In genomic region chr10:114304017-114304565, GRCh38 we compare ENCODE assay signal across 7 cellular contexts.
DNase-seq lines count a peak whose midpoint lies in the region; ATAC-seq, FAIRE-seq and TF ChIP-seq lines count a peak whose summit lies in the region.

No MANE protein-coding gene starts in this region.

- H3K4me2 ChIP-seq in GM12878 (ENCODE audit: control insufficient read depth, insufficient read depth): peak overlapping the region; percentile 99

- in situ Hi-C loops in GM13976 (cut with MboI; ENCODE audit: low sequenced_read_pairs, unreplicated experiment) (loop anchor here (10.0 kb wide), 1 partner anchor 241 kb away; no protein-coding TSS in a partner anchor), GM12878 (cut with MboI) (loop anchor here (5.0 to 25.0 kb wide), 4 partner anchors 92 to 821 kb away; no protein-coding TSS in a partner anchor)

- FAIRE-seq in GM12878 (lab: Jason Lieb, UNC): peak; percentile 96

- 1% methylated on average over 14 of the region's 14 CpGs for WGBS in GM12878 (ENCODE audit: insufficient coverage, insufficient replicate concordance, low lambda C conversion rate, missing lambda C conversion rate)

- no peaks in the 10 kb centered on the region for H3K36me3 ChIP-seq in GM12878 (ENCODE audit: control insufficient read depth in 2 of 2, insufficient read depth in 2 of 2, low read length in 1 of 2)

- BruUV-seq in GM12878 (replicated peaks; lab: Mats Ljungman, UMichigan): no TSS peak

- intact Hi-C loops in GM12878 (cut with micrococcal nuclease; ENCODE audit: unreplicated experiment) (loop anchor here (1.0 to 5.0 kb wide), 7 partner anchors 133 to 825 kb away; no protein-coding TSS in a partner anchor), sciatic nerve (cut with DNase I) (loop anchor here (10.0 kb wide), 2 partner anchors 101 to 131 kb away; partner anchors contain the start of gene AFAP1L2)

- ATAC-seq in HG02840 (IDR thresholded peaks at IDR 0.05; ENCODE audit: low FRiP score, unreplicated experiment): peak; percentile 69
- ATAC-seq in GM12878: peak; percentile 92
- ATAC-seq in sciatic nerve: peak; percentile 85

- CTCF ChIA-PET in GM12878 (lab: Yijun Ruan, JAX): interaction anchor here (0.6 to 3.3 kb wide), 73 partner anchors 9 to 825 kb away, joined by 3 to 58 read pairs (median 4); partner anchors contain the start of gene FHIP2A

- POLR2A ChIA-PET in GM12878 (lab: Charles Lee): interaction anchor here (0.7 to 1.2 kb wide), 3 partner anchors 83 to 155 kb away, joined by 3 read pairs; no protein-coding TSS in a partner anchor

- H3K79me2 ChIP-seq in GM12878 (ENCODE audit: control insufficient read depth, insufficient read depth, low read length): no peaks in the 10 kb centered on the region

- TF ChIP-seq RAD21 in GM12878 (IDR thresholded peaks at IDR 0.05; ENCODE audit: insufficient read depth, low read depth, low read length): peak; percentile 90

- TF ChIP-seq CTCF in GM13976 (IDR thresholded peaks at IDR 0.05; ENCODE audit: borderline replicate concordance, control extremely low read depth, extremely low read depth, insufficient read depth, missing control alignments): peak; percentile 75
- TF ChIP-seq CTCF in GM12878 (IDR thresholded peaks at IDR 0.05 in 2 of 3, conservative IDR thresholded peaks at IDR 0.05 in 1 of 3; ENCODE audit: control insufficient read depth in 2 of 3, extremely low read depth in 1 of 3, insufficient read depth in 1 of 3, low read depth in 3 of 3, low read length in 3 of 3): peak; percentile 77 to 91 (median 87); a peak in 5 of 6 replicates

- SMC1A ChIA-PET in GM12878 (lab: Charles Lee; ENCODE audit: uncharacterized antibody, unreplicated experiment): interaction anchor here (0.6 to 2.7 kb wide), 45 partner anchors 12 to 1111 kb away, joined by 3 to 30 read pairs (median 4); no protein-coding TSS in a partner anchor

- H3K9ac ChIP-seq in GM12878 (ENCODE audit: control insufficient read depth, insufficient read depth, low read length): peak overlapping the region; percentile 7; the same call in 1 of the 2 replicates

- H3K4me3 ChIP-seq in GM12878: peak overlapping the region; percentile 78

- RAD21 ChIA-PET in GM12878 (lab: Charles Lee; ENCODE audit: unreplicated experiment): interaction anchor here (0.7 to 2.5 kb wide), 39 partner anchors 17 to 826 kb away, joined by 3 to 40 read pairs (median 5); no protein-coding TSS in a partner anchor

- TF ChIP-seq POLR2A in GM12878 (IDR thresholded peaks at IDR 0.05; ENCODE audit: low read depth, low read length): no peak

- H3K9me3 ChIP-seq in GM12878 (replicated peaks; ENCODE audit: control insufficient read depth, insufficient read depth, low read length): no peaks in the 10 kb centered on the region

- H4K20me1 ChIP-seq in GM12878 (ENCODE audit: control insufficient read depth, insufficient read depth): no peaks in the 10 kb centered on the region

- peak; percentile 85 for DNase-seq in GM13976 (ENCODE audit: low spot score)
- peak; percentile 87 for DNase-seq in NCI-H146 (lab: John Stamatoyannopoulos, UW)
- peak; percentile 17 for DNase-seq in T-helper 22 cell (ENCODE audit: low read depth)
- peak; percentile 67 for DNase-seq in GM12878 (ENCODE audit: low read depth, low spot score)
- DNase-seq in iPS DF 4.7 (ENCODE audit: extremely low read depth, low spot score): peak; percentile 68
- DNase-seq in sciatic nerve (ENCODE audit: low spot score): peak; percentile 92

- TF ChIP-seq EP300 in GM12878 (IDR thresholded peaks at IDR 0.05; ENCODE audit: borderline replicate concordance in 1 of 2, control insufficient read depth in 1 of 2, low read depth in 2 of 2, low read length in 2 of 2): no peak

- peak overlapping the region; percentile 90 for H2AFZ ChIP-seq in GM12878 (ENCODE audit: control insufficient read depth, low read depth, low read length)

- peaks cover 8% of the 10 kb centered on the region for H3K4me1 ChIP-seq in GM12878 (ENCODE audit: control insufficient read depth, insufficient read depth, low read length)

- H3K27me3 ChIP-seq in GM12878 (replicated peaks in 1 of 2; ENCODE audit: control insufficient read depth in 2 of 2, insufficient read depth in 2 of 2, low read length in 1 of 2): no peaks in the 10 kb centered on the region

- H3K27ac ChIP-seq in GM12878 (ENCODE audit: control insufficient read depth, insufficient read depth): no peak overlapping the region

TF ChIP-seq in GM12878, 131 proteins besides CTCF, POLR2A, EP300 and RAD21 (continues in another document):
- TF ChIP-seq REST (IDR thresholded peaks at IDR 0.05; ENCODE audit: low read depth, low read length) (no peak), IKZF1 (conservative IDR thresholded peaks at IDR 0.05) (peak; percentile 21; the same call in 1 of the 2 replicates), NBN (IDR thresholded peaks at IDR 0.05) (0 out of 2 replicates have a peak, but pooled peaks have one; percentile 27), E2F4 (IDR thresholded peaks at IDR 0.05; ENCODE audit: low read depth, low read length) (no peak), TAF1 (IDR thresholded peaks at IDR 0.05; ENCODE audit: borderline replicate concordance, low read depth, low read length) (0 out of 2 replicates have a peak, but pooled peaks have one; percentile 27), ZBTB4 (CRISPR knock-in tag; IDR thresholded peaks at IDR 0.05) (no peak), CHD2 (IDR thresholded peaks at IDR 0.05; ENCODE audit: borderline replicate concordance, low read depth, low read length) (no peak), KAT2A (conservative IDR thresholded peaks at IDR 0.05; ENCODE audit: control insufficient read depth, low read depth, low read length) (no peak), HDAC2 (IDR thresholded peaks at IDR 0.05) (no peak), MEF2B (IDR thresholded peaks at IDR 0.05; ENCODE audit: partially characterized antibody, poor library complexity, severe bottlenecking) (no peak), YY1 (IDR thresholded peaks at IDR 0.05; ENCODE audit: low read depth, low read length) (peak; percentile 60; the same call in 1 of the 2 replicates), SUZ12 (IDR thresholded peaks at IDR 0.05; ENCODE audit: unreplicated experiment) (no peak), ZNF274 (IDR thresholded peaks at IDR 0.05; ENCODE audit: insufficient read depth, insufficient read length) (no peak), CHD1 (IDR thresholded peaks at IDR 0.05; ENCODE audit: low read depth, low read length) (no peak), JUND (IDR thresholded peaks at IDR 0.05; ENCODE audit: low read depth, low read length) (no peak), IKZF2 (IDR thresholded peaks at IDR 0.05) (no peak)

Comparison
In these comparisons a context has a peak if more than half of its experiments do, and no peak if none do; other contexts are left out.
1. DNase-seq: peak in every context shown above with its lines; median percentile 92 in sciatic nerve; 87 in NCI-H146; 85 in GM13976; 68 in iPS DF 4.7; 67 in GM12878; 17 in T-helper 22 cell.